ENCODE assay signal across 8 cellular contexts in the genomic region with DNA sequence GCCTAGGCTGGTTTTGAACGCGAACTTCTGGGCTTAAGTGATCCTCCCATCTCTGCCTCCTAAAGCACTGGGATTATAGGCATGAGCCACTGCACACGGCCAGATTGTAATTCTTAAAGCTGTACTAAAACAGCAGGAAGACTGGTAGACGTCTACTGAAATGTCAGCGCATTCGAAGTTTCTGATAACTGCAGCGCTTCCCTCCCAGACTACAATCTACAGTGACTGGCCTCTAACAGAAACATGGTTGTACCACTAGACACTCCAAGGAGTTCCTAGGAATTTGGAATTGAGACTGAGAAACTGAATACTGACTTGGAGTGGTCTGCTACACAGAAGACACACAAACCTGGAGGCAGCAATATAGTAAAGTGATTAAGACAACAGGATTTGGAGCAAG. TPM values are rescaled to one million over a fixed set of nuclear protein-coding genes. Genes with fewer than 3 reads are reported as not detected.
DNase-seq lines count a peak whose midpoint lies in the region; ATAC-seq lines count a peak whose summit lies in the region.

No MANE protein-coding gene starts in this region.

- no peak for ATAC-seq in activated naive CD4-positive, alpha-beta T cell treated with anti-CD3 and anti-CD28 coated beads, Interleukin-2, amount 50 U/mL, for 72 hours
- ATAC-seq in stimulated activated effector memory CD8-positive, alpha-beta T cell treated with anti-CD3 and anti-CD28 coated beads, Interleukin-12 subunit alpha, Interleukin-12 subunit beta, amount 100 ng/mL, for 72 hours = no peak
- ATAC-seq in HG03135 (IDR thresholded peaks at IDR 0.05; ENCODE audit: unreplicated experiment) = no peak

- H3K27ac Mint-ChIP-seq in activated CD4-positive, alpha-beta T cell treated with anti-CD3 and anti-CD28 coated beads, Interleukin-2, amount 10 ng/mL, durations not matched to agents 24 days and 14 days = peak overlapping the region; percentile 100
- H3K27ac Mint-ChIP-seq in activated naive CD4-positive, alpha-beta T cell treated with anti-CD3 and anti-CD28 coated beads, Interleukin-2, amount 50 U/mL, for 72 hours = peak overlapping the region; percentile 98 to 99
- peak overlapping the region; percentile 99 for H3K27ac Mint-ChIP-seq in stimulated activated effector memory CD8-positive, alpha-beta T cell treated with anti-CD3 and anti-CD28 coated beads, Interleukin-12 subunit alpha, Interleukin-12 subunit beta, amount 100 ng/mL, for 72 hours

- H3K4me3 ChIP-seq in iPS-11a (ENCODE audit: low read depth, low read length) = peak overlapping the region; percentile 96

- H3K36me3 Mint-ChIP-seq in activated CD4-positive, alpha-beta T cell treated with anti-CD3 and anti-CD28 coated beads, Interleukin-2, amount 10 ng/mL, durations not matched to agents 24 days and 14 days (ENCODE audit: low read depth) = peaks cover 50% of the 10 kb centered on the region
- peaks cover 28 to 32% of the 10 kb centered on the region in 2 donors for H3K36me3 Mint-ChIP-seq in activated naive CD4-positive, alpha-beta T cell treated with anti-CD3 and anti-CD28 coated beads, Interleukin-2, amount 50 U/mL, for 72 hours
- H3K36me3 Mint-ChIP-seq in stimulated activated effector memory CD8-positive, alpha-beta T cell treated with anti-CD3 and anti-CD28 coated beads, Interleukin-12 subunit alpha, Interleukin-12 subunit beta, amount 100 ng/mL, for 72 hours = peaks cover 89% of the 10 kb centered on the region

- H3K4me1 Mint-ChIP-seq in activated CD4-positive, alpha-beta T cell treated with anti-CD3 and anti-CD28 coated beads, Interleukin-2, amount 10 ng/mL, durations not matched to agents 24 days and 14 days = peaks cover 26% of the 10 kb centered on the region
- H3K4me1 Mint-ChIP-seq in stimulated activated effector memory CD8-positive, alpha-beta T cell treated with anti-CD3 and anti-CD28 coated beads, Interleukin-12 subunit alpha, Interleukin-12 subunit beta, amount 100 ng/mL, for 72 hours = peaks cover 33% of the 10 kb centered on the region

- DNase-seq in activated CD4-positive, alpha-beta T cell treated with anti-CD3 and anti-CD28 coated beads, Interleukin-2, amount 10 ng/mL, durations not matched to agents 24 days and 14 days = peak; percentile 65
- no peak for DNase-seq in activated CD4-positive, alpha-beta T cell treated with anti-CD3 and anti-CD28 coated beads, Interleukin-2, amount 50 U/mL, for 1 hour
- DNase-seq in activated naive CD4-positive, alpha-beta T cell treated with anti-CD3 and anti-CD28 coated beads, Interleukin-2, amount 50 U/mL, for 72 hours (ENCODE audit: low spot score in 2 of 2) = no peak
- DNase-seq in stimulated activated effector memory CD8-positive, alpha-beta T cell treated with anti-CD3 and anti-CD28 coated beads, Interleukin-12 subunit alpha, Interleukin-12 subunit beta, amount 100 ng/mL, for 72 hours (ENCODE audit: low spot score in 2 of 2) = no peak
- no peak for DNase-seq in NCI-H2081 treated with DMSO at 0.1 percent for 48 hours (lab: John Stamatoyannopoulos, UW)
- no peak for DNase-seq in NCI-H1694 treated with DMSO at 0.1 percent for 48 hours (lab: John Stamatoyannopoulos, UW)

- H3K27me3 Mint-ChIP-seq in activated CD4-positive, alpha-beta T cell treated with anti-CD3 and anti-CD28 coated beads, Interleukin-2, amount 10 ng/mL, durations not matched to agents 24 days and 14 days = no peaks in the 10 kb centered on the region

- intact Hi-C loops in activated CD4-positive, alpha-beta T cell treated with anti-CD3 and anti-CD28 coated beads, Interleukin-2, amount 10 ng/mL, durations not matched to agents 24 days and 14 days (cut with micrococcal nuclease) = loop anchor here (1.0 to 5.0 kb wide), 9 partner anchors 31 to 1082 kb away; a partner anchor contains a TSS

- H3K4me3 Mint-ChIP-seq in activated CD4-positive, alpha-beta T cell treated with anti-CD3 and anti-CD28 coated beads, Interleukin-2, amount 10 ng/mL, durations not matched to agents 24 days and 14 days = peak overlapping the region; percentile 99
- peak overlapping the region; percentile 94 for H3K4me3 Mint-ChIP-seq in stimulated activated effector memory CD8-positive, alpha-beta T cell treated with anti-CD3 and anti-CD28 coated beads, Interleukin-12 subunit alpha, Interleukin-12 subunit beta, amount 100 ng/mL, for 72 hours

- H3K9me3 Mint-ChIP-seq in activated CD4-positive, alpha-beta T cell treated with anti-CD3 and anti-CD28 coated beads, Interleukin-2, amount 10 ng/mL, durations not matched to agents 24 days and 14 days = no peaks in the 10 kb centered on the region
- H3K9me3 Mint-ChIP-seq in activated naive CD4-positive, alpha-beta T cell treated with anti-CD3 and anti-CD28 coated beads, Interleukin-2, amount 50 U/mL, for 72 hours = no peaks in the 10 kb centered on the region
- H3K9me3 Mint-ChIP-seq in stimulated activated effector memory CD8-positive, alpha-beta T cell treated with anti-CD3 and anti-CD28 coated beads, Interleukin-12 subunit alpha, Interleukin-12 subunit beta, amount 100 ng/mL, for 72 hours = no peaks in the 10 kb centered on the region

RNA-seq across cellular contexts. Expression of a gene that starts 1.0 kb away (rescaled TPM):
- total RNA-seq in activated CD4-positive, alpha-beta T cell treated with anti-CD3 and anti-CD28 coated beads, Interleukin-2, amount 10 ng/mL, durations not matched to agents 24 days and 14 days = 9.1 and 11.4 TPM in 2 replicates
- 10 to 100 TPM; 12.2 to 12.3 TPM for total RNA-seq in activated naive CD4-positive, alpha-beta T cell treated with anti-CD3 and anti-CD28 coated beads, Interleukin-2, amount 50 U/mL, for 72 hours

RNA-seq across cellular contexts. Expression of a gene that starts 1.2 kb away (rescaled TPM):
- total RNA-seq in activated CD4-positive, alpha-beta T cell treated with anti-CD3 and anti-CD28 coated beads, Interleukin-2, amount 10 ng/mL, durations not matched to agents 24 days and 14 days = 83.9 and 86.6 TPM in 2 replicates
- 10 to 100 TPM; 67.3 to 84.3 TPM for total RNA-seq in activated naive CD4-positive, alpha-beta T cell treated with anti-CD3 and anti-CD28 coated beads, Interleukin-2, amount 50 U/mL, for 72 hours

RNA-seq across cellular contexts. Expression of a gene that starts 30.3 kb away (rescaled TPM):
- total RNA-seq in activated CD4-positive, alpha-beta T cell treated with anti-CD3 and anti-CD28 coated beads, Interleukin-2, amount 10 ng/mL, durations not matched to agents 24 days and 14 days = 10.4 and 12.0 TPM in 2 replicates
- total RNA-seq in activated naive CD4-positive, alpha-beta T cell treated with anti-CD3 and anti-CD28 coated beads, Interleukin-2, amount 50 U/mL, for 72 hours = 10 to 100 TPM; 20.7 to 22.0 TPM
